In genomic region chr3:148937477-148937876, GRCh38 we compare ENCODE assay signal across 20 cellular contexts. TPM values are rescaled to one million over a fixed set of nuclear protein-coding genes. Genes with fewer than 3 reads are reported as not detected.
DNase-seq lines count a peak whose midpoint lies in the region; FAIRE-seq and TF ChIP-seq lines count a peak whose summit lies in the region.
"Had no signal": no experiment of that assay in that cellular context is flagged by ENCODE, and none has a peak within 500 bp of the region (broad histone marks: within the 10 kb centered on the region; RNA-seq: fewer than 3 reads in every experiment).

No MANE protein-coding gene starts in this region.

- H3K79me1 ChIP-seq in mesendoderm (ENCODE audit: low read length), result no peaks in the 10 kb centered on the region

- H2AFZ ChIP-seq in neural progenitor cell (replicated peaks), result no peak overlapping the region

- H3K27me3 Mint-ChIP-seq in neural progenitor cell (ENCODE audit: insufficient read depth, low read depth), result peaks cover 2% of the 10 kb centered on the region

- peaks cover 36% of the 10 kb centered on the region for H3K4me1 Mint-ChIP-seq in neural progenitor cell

- H3K4me2 ChIP-seq in neural progenitor cell, result no peak overlapping the region
- H3K4me2 ChIP-seq in mesendoderm (ENCODE audit: low read length), result no peak overlapping the region

- H3F3A ChIP-seq in neural progenitor cell (ENCODE audit: low read depth), result no peaks in the 10 kb centered on the region

- no peaks in the 10 kb centered on the region for H4K20me1 ChIP-seq in neural progenitor cell (ENCODE audit: low read depth)

- no peak overlapping the region for H3K4me3 Mint-ChIP-seq in neural progenitor cell

- H3K36me3 ChIP-seq in neural progenitor cell (no peaks in the 10 kb centered on the region), mesendoderm (ENCODE audit: control insufficient read depth, insufficient read depth, low read length) (no peaks in the 10 kb centered on the region)
- H3K36me3 ChIP-seq: HAP-1 had no signal

- no peak overlapping the region for H3K56ac ChIP-seq in mesendoderm (ENCODE audit: low read length)

- in situ Hi-C loops in astrocyte of the spinal cord (cut with HindIII; ENCODE audit: low sequenced_read_pairs), result no loop called here

- H3K9me3 Mint-ChIP-seq in neural progenitor cell, result peaks cover 4% of the 10 kb centered on the region

- no peak overlapping the region for H2BK15ac ChIP-seq in mesendoderm (replicated peaks; ENCODE audit: low read depth)

- DNase-seq in EH (ENCODE audit: low read depth) (peak; percentile 90), HTR-8/SVneo (ENCODE audit: insufficient read length, low spot score) (peak; percentile 48), astrocyte of the spinal cord (ENCODE audit: low read depth, low spot score) (peak; percentile 41), neural progenitor cell (ENCODE audit: low spot score) (no peak), mesendoderm (no peak), NCI-H345 treated with DMSO at 0.1 percent for 48 hours (lab: John Stamatoyannopoulos, UW; ENCODE audit: unreplicated experiment) (no peak), NCI-H748 (lab: John Stamatoyannopoulos, UW; ENCODE audit: unreplicated experiment) (no peak), urothelium cell line (ENCODE audit: low spot score) (no peak)
- DNase-seq: DND-41, KG1, NCI-H1105 treated with DMSO at 0.1 percent for 48 hours, NCI-H1694 treated with DMSO at 0.1 percent for 48 hours, NCI-H2107, NCI-H226, NCI-H526, Right ventricle myocardium superior had no signal

- TF ChIP-seq CTCF in astrocyte of the spinal cord (IDR thresholded peaks at IDR 0.05; ENCODE audit: low read depth, low read length) (no peak), neural progenitor cell (IDR thresholded peaks at IDR 0.05) (no peak)

- H2AK5ac ChIP-seq in mesendoderm (ENCODE audit: low read length), result no peak overlapping the region

- no peak overlapping the region for H2BK120ac ChIP-seq in mesendoderm (ENCODE audit: low read depth, low read length)

- H4K8ac ChIP-seq in mesendoderm (ENCODE audit: low read depth, low read length), result no peak overlapping the region

- H3K27ac ChIP-seq in neural progenitor cell (no peak overlapping the region), mesendoderm (ENCODE audit: low read depth, low read length) (no peak overlapping the region)
- H3K27ac ChIP-seq: C4-2B had no signal

- H4K5ac ChIP-seq in mesendoderm (ENCODE audit: low read length), result no peak overlapping the region

- H3K27ac Mint-ChIP-seq in neural progenitor cell, result peak overlapping the region; percentile 82

- FAIRE-seq in HTR-8/SVneo (lab: Jason Lieb, UNC) (no peak), urothelium cell line (lab: Jason Lieb, UNC) (no peak)
- FAIRE-seq: GM12892, RCC 7860 had no signal

- H3K9ac ChIP-seq in neural progenitor cell, result no peak overlapping the region
- H3K9ac ChIP-seq in mesendoderm (ENCODE audit: low read length), result no peak overlapping the region

- no peaks in the 10 kb centered on the region for H3K36me3 Mint-ChIP-seq in neural progenitor cell

- no peak overlapping the region for H2BK5ac ChIP-seq in mesendoderm (ENCODE audit: low read length)

- H3K79me2 ChIP-seq in neural progenitor cell (ENCODE audit: low read depth), result no peaks in the 10 kb centered on the region
- H3K79me2 ChIP-seq in mesendoderm (ENCODE audit: control insufficient read depth, insufficient read depth, low read length), result no peaks in the 10 kb centered on the region

- H3K27me3 ChIP-seq in neural progenitor cell (no peaks in the 10 kb centered on the region), mesendoderm (ENCODE audit: insufficient read depth, low read length, poor library complexity) (no peaks in the 10 kb centered on the region)

- H3K4me1 ChIP-seq in neural progenitor cell (peaks cover 5% of the 10 kb centered on the region), mesendoderm (ENCODE audit: control insufficient read depth, low read depth, low read length) (no peaks in the 10 kb centered on the region)
- H3K4me1 ChIP-seq: HAP-1 had no signal

- H3K18ac ChIP-seq in mesendoderm (ENCODE audit: low read length), result no peak overlapping the region

- H3K4me3 ChIP-seq in astrocyte of the spinal cord (ENCODE audit: low read depth, low read length) (no peak overlapping the region), neural progenitor cell (no peak overlapping the region), mesendoderm (ENCODE audit: low read length) (no peak overlapping the region)
- H3K4me3 ChIP-seq: HAP-1 had no signal

- no peak overlapping the region for H3K23ac ChIP-seq in mesendoderm (ENCODE audit: low read length)

- WGBS in mesendoderm (ENCODE audit: extremely low coverage, insufficient coverage, low lambda C conversion rate), result no CpG with 5 or more reads among the region's 5 CpGs

- H3K9me3 ChIP-seq in neural progenitor cell (ENCODE audit: low read depth), result no peaks in the 10 kb centered on the region
- H3K9me3 ChIP-seq: HAP-1 had no signal

- H3K4ac ChIP-seq in mesendoderm (ENCODE audit: low read depth, low read length), result no peak overlapping the region

RNA-seq across cellular contexts. Expression of gene GYG1, which starts 53.9 kb away (rescaled TPM):
- total RNA-seq in neural progenitor cell (ENCODE audit: low replicate concordance), result 20.7 and 22.0 TPM in 2 replicates
- polyA plus RNA-seq in mesendoderm (2013, experiment 1 of 2), result 18.7 TPM
- polyA plus RNA-seq in mesendoderm (2013, experiment 2 of 2), result 19.1 TPM

Comparison
In these comparisons a context has a peak if more than half of its experiments do, and no peak if none do; other contexts are left out.
1. DNase-seq: peak in EH (single experiment), HTR-8/SVneo (single experiment) and astrocyte of the spinal cord (single experiment); none in neural progenitor cell (single experiment), mesendoderm (single experiment), NCI-H345 treated with DMSO at 0.1 percent for 48 hours (single experiment), NCI-H748 (single experiment) and urothelium cell line (single experiment).